In the genomic region with DNA sequence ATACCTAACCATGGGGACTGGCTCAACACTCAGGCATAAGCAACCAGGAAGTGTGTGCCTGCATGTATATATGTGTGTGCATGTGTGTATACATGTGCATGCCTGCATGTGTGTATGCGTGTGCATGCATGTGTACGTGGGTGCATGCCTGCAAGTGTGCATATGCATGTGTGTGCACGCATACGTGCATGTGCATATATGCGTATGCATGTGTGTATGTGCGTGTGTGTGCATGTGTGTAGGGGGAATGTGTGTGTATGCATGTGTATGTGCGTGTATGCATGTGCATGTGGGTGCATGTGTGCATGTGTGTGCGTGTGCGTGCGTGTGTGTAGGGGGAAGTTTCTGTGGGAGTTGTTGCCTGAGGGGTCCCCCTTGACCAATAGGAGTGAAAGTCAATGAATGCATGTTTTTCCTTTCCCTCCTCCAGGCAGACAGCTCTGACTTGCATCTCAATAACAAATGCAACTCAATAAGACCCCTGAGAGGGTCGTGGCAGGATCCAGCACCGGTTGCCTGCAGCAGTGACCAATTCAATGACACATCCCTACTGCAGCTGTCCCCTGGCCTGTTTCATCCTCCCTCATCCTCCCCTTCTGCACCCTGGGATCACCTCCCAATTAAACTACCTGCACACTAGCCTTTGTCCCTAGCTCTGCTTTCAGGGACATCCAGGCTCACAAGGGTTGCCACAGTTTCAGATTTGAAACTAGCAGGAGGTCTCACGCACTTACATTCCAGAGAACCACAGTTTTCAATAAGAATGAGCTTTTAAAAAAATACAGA, we compare ENCODE assay signal across 26 cellular contexts. TPM values are rescaled to one million over a fixed set of nuclear protein-coding genes. Genes with fewer than 3 reads are reported as not detected.
DNase-seq lines count a peak whose midpoint lies in the region; ATAC-seq, FAIRE-seq and TF ChIP-seq lines count a peak whose summit lies in the region.
"Had no signal": no experiment of that assay in that cellular context is flagged by ENCODE, and none has a peak within 500 bp of the region (broad histone marks: within the 10 kb centered on the region; RNA-seq: fewer than 3 reads in every experiment).

No MANE protein-coding gene starts in this region.

- H2BK20ac ChIP-seq in IMR-90 (ENCODE audit: low read depth, low read length), result no peak overlapping the region
- H2BK20ac ChIP-seq in H1 (ENCODE audit: low read length), result peak overlapping the region; percentile 9; the same call in 1 of the 2 replicates

- WGBS in IMR-90 (ENCODE audit: extremely low coverage in 2 of 2, insufficient read length in 1 of 2), 2 experiments, result 59% methylated on average over 6 of the region's 13 CpGs; no CpG with 5 or more reads in 1 of the 2 experiments
- WGBS in H1 (ENCODE audit: extremely low coverage in 1 of 2, insufficient coverage in 1 of 2, insufficient read length in 1 of 2, insufficient replicate concordance in 2 of 2, low coverage in 1 of 2, low lambda C conversion rate in 2 of 2, missing lambda C conversion rate in 1 of 2), 2 experiments, result 59% methylated on average over 13 of the region's 13 CpGs; no CpG with 5 or more reads in 1 of the 2 experiments
- WGBS in transverse colon (ENCODE audit: low coverage in 1 of 2), 2 donors, result 78 to 87% methylated on average over 1 to 13 of the region's 13 CpGs

- H3K9me3 ChIP-seq in IMR-90 (ENCODE audit: control insufficient read depth, insufficient read depth, low read length), result no peaks in the 10 kb centered on the region
- peaks cover 0 to 5% of the 10 kb centered on the region in 2 experiments; a peak in 1 of 4 replicates for H3K9me3 ChIP-seq in H1 (ENCODE audit: insufficient read depth in 2 of 2, low read depth in 1 of 2, low read length in 1 of 2)
- H3K9me3 ChIP-seq in transverse colon, result no peaks in the 10 kb centered on the region
- H3K9me3 ChIP-seq: Peyer's patch had no signal

- TF ChIP-seq RAD21 in IMR-90 (IDR thresholded peaks at IDR 0.05; ENCODE audit: low read length), result no peak
- TF ChIP-seq RAD21 in H1 (IDR thresholded peaks at IDR 0.05 in 1 of 2, conservative IDR thresholded peaks at IDR 0.05 in 1 of 2; ENCODE audit: low read depth in 2 of 2, low read length in 2 of 2), result no peak

- in situ Hi-C loops in IMR-90 (cut with MboI; ENCODE audit: low sequenced_read_pairs) (no loop called here), transverse colon (cut with MboI; ENCODE audit: low pct_ligation_motif_present in 1 of 4, low pct_unique_long_range_greater_than_20kb in 1 of 4, low sequenced_read_pairs in 3 of 4) (loop anchor here in 1 of 4 donors (25.0 kb wide), 1 partner anchor 268 kb away; no protein-coding TSS in a partner anchor)

- no peak overlapping the region for H4K8ac ChIP-seq in IMR-90 (ENCODE audit: low read depth in 2 of 2, low read length in 2 of 2)
- H4K8ac ChIP-seq in H1 (ENCODE audit: extremely low read depth, insufficient read depth, low read length), result no peak overlapping the region

- H3K4me1 Mint-ChIP-seq in GM23338, result peaks cover 34% of the 10 kb centered on the region
- H3K4me1 Mint-ChIP-seq: CD8-positive, alpha-beta memory T cell had no signal

- no peak overlapping the region for H3K23ac ChIP-seq in IMR-90 (ENCODE audit: low read depth, low read length)
- no peak overlapping the region for H3K23ac ChIP-seq in H1 (ENCODE audit: insufficient read length)

- H3K79me2 ChIP-seq in GM23338 (replicated peaks; ENCODE audit: insufficient read depth), result no peaks in the 10 kb centered on the region
- H3K79me2 ChIP-seq in H1 (ENCODE audit: control insufficient read depth in 1 of 2, insufficient read depth in 2 of 2, low read length in 2 of 2), result no peaks in the 10 kb centered on the region

- no peak overlapping the region for H3K4me3 ChIP-seq in GM23338
- H3K4me3 ChIP-seq in IMR-90 (ENCODE audit: insufficient read depth, low read depth, low read length), result no peak overlapping the region
- 0 out of 8 replicates have a peak overlapping the region, but pooled peaks of 1 of the 4 experiments have one; percentile 2 for H3K4me3 ChIP-seq in H1 (ENCODE audit: extremely low read depth in 1 of 4, insufficient read depth in 2 of 4, low read depth in 3 of 4, low read length in 4 of 4)
- H3K4me3 ChIP-seq in transverse colon, result no peak overlapping the region
- H3K4me3 ChIP-seq: Peyer's patch had no signal

- H4K91ac ChIP-seq in IMR-90 (ENCODE audit: insufficient read depth, low read depth, low read length), result no peak overlapping the region
- H4K91ac ChIP-seq in H1 (replicated peaks; ENCODE audit: insufficient read length, low read length), result peak overlapping the region; percentile 68

- H2BK12ac ChIP-seq in H1 (ENCODE audit: low read depth, low read length), result peak overlapping the region; percentile 86

- peaks cover 6% of the 10 kb centered on the region for H3F3A ChIP-seq in GM23338 (replicated peaks; ENCODE audit: low read depth)

- H2BK5ac ChIP-seq in IMR-90 (ENCODE audit: low read depth, low read length, poor library complexity, severe bottlenecking) (no peak overlapping the region), H1 (ENCODE audit: low read depth, low read length) (peak overlapping the region; percentile 95)

- peak; percentile 24 for FAIRE-seq in H1 (lab: Jason Lieb, UNC)
- FAIRE-seq: GM19239 had no signal

- peaks cover 13% of the 10 kb centered on the region for H3K4me1 ChIP-seq in GM23338 (ENCODE audit: insufficient read depth)
- no peaks in the 10 kb centered on the region for H3K4me1 ChIP-seq in IMR-90 (ENCODE audit: control insufficient read depth, insufficient read depth, low read length)
- peaks cover 4 to 13% (median 9%) of the 10 kb centered on the region in 4 experiments for H3K4me1 ChIP-seq in H1 (replicated peaks in 1 of 4; ENCODE audit: control insufficient read depth in 3 of 4, insufficient read depth in 4 of 4, low read length in 3 of 4)
- H3K4me1 ChIP-seq in transverse colon, result no peaks in the 10 kb centered on the region
- H3K4me1 ChIP-seq: Peyer's patch had no signal

- no peak overlapping the region for H3K4me3 Mint-ChIP-seq in GM23338
- H3K4me3 Mint-ChIP-seq: CD8-positive, alpha-beta memory T cell had no signal

- H3K56ac ChIP-seq in IMR-90 (ENCODE audit: extremely low read depth, insufficient read depth, low read length), result no peak overlapping the region
- no peak overlapping the region for H3K56ac ChIP-seq in H1 (replicated peaks; ENCODE audit: insufficient read length, low read depth, low read length)

- H3K36me3 Mint-ChIP-seq in GM23338 (ENCODE audit: low read depth), result peaks cover 16% of the 10 kb centered on the region
- H3K36me3 Mint-ChIP-seq: CD8-positive, alpha-beta memory T cell had no signal

- H3K4me2 ChIP-seq in GM23338 (peak overlapping the region; percentile 36; the same call in 1 of the 2 replicates), IMR-90 (ENCODE audit: low read depth, low read length) (no peak overlapping the region), H1 (ENCODE audit: insufficient read depth in 1 of 2, low read depth in 2 of 2, low read length in 2 of 2) (peak overlapping the region; percentile 45 to 54)

- CTCF ChIA-PET in IMR-90 (lab: Yijun Ruan, JAX) (no interaction called here), H1 (lab: Charles Lee; ENCODE audit: partially characterized antibody) (interaction anchor here (0.6 to 1.2 kb wide), 3 partner anchors 34 to 1074 kb away, joined by 3 read pairs; no protein-coding TSS in a partner anchor)

- H2BK120ac ChIP-seq in IMR-90 (ENCODE audit: low read depth, low read length) (no peak overlapping the region), H1 (replicated peaks; ENCODE audit: low read depth, low read length) (peak overlapping the region; percentile 80)

- no peak overlapping the region for H3K18ac ChIP-seq in IMR-90 (ENCODE audit: low read depth, low read length)
- H3K18ac ChIP-seq in H1 (ENCODE audit: extremely low read depth, low read length), result peak overlapping the region; percentile 84

- no peak overlapping the region for H2AK5ac ChIP-seq in IMR-90 (ENCODE audit: low read depth, low read length)
- H2AK5ac ChIP-seq in H1 (ENCODE audit: low read depth, low read length), result peak overlapping the region; percentile 95

- intact Hi-C loops in IMR-90 (cut with micrococcal nuclease) (no loop called here), transverse colon (cut with DNase I; ENCODE audit: low total_unique reads) (no loop called here)

- peaks cover 12% of the 10 kb centered on the region for H3K23me2 ChIP-seq in H1 (ENCODE audit: low read depth, low read length)

- no peak for TF ChIP-seq CTCF in GM23338 (conservative IDR thresholded peaks at IDR 0.05; ENCODE audit: low read depth in 2 of 2)
- TF ChIP-seq CTCF in IMR-90 (conservative IDR thresholded peaks at IDR 0.05; ENCODE audit: low read depth, low read length), result no peak
- no peak for TF ChIP-seq CTCF in H1 (IDR thresholded peaks at IDR 0.05; ENCODE audit: control extremely low read depth in 1 of 3, insufficient read depth in 1 of 3, low read depth in 1 of 3, low read length in 3 of 3)
- TF ChIP-seq CTCF in transverse colon (IDR thresholded peaks at IDR 0.05), result no peak

- H2BK15ac ChIP-seq in IMR-90 (ENCODE audit: low read depth, low read length) (no peak overlapping the region), H1 (ENCODE audit: low read length) (peak overlapping the region; percentile 73)

- H3K4ac ChIP-seq in IMR-90 (ENCODE audit: low read depth, low read length), result no peak overlapping the region
- H3K4ac ChIP-seq in H1 (replicated peaks; ENCODE audit: insufficient read length, low read depth, low read length), result peak overlapping the region; percentile 90

- 0 out of 2 replicates have a peak, but pooled peaks cover 3% of the 10 kb centered on the region for H3K9me2 ChIP-seq in GM23338 (ENCODE audit: insufficient read depth)

- H2AFZ ChIP-seq in GM23338 (no peak overlapping the region), IMR-90 (replicated peaks; ENCODE audit: low read length, poor library complexity) (peak overlapping the region; percentile 14), H1 (ENCODE audit: low read length) (no peak overlapping the region)

- dilution Hi-C loops in IMR-90 (cut with HindIII; ENCODE audit: low sequenced_read_pairs, unreplicated experiment), result no loop called here

- ATAC-seq in GM23338 (peak; percentile 88), IMR-90 (ENCODE audit: low read depth) (no peak), GM21717 (IDR thresholded peaks at IDR 0.05; ENCODE audit: unreplicated experiment) (no peak)
- ATAC-seq: SK-N-SH treated with all-trans-retinoic acid at 6 μM for 48 hours had no signal

- H4K5ac ChIP-seq in IMR-90 (ENCODE audit: low read depth, low read length), result no peak overlapping the region
- H4K5ac ChIP-seq in H1 (ENCODE audit: insufficient read length, low read depth, low read length), result no peak overlapping the region

- DNase-seq in GM23338 (ENCODE audit: low spot score) (peak; percentile 56), IMR-90 (no peak), H1 (ENCODE audit: low read depth in 1 of 2, low spot score in 2 of 2) (no peak), iPS-NIHi7 (ENCODE audit: extremely low spot score) (peak; percentile 18), DMS 273 (lab: John Stamatoyannopoulos, UW; ENCODE audit: unreplicated experiment) (no peak), NCI-H187 (lab: John Stamatoyannopoulos, UW) (no peak), transverse colon (no peak)
- DNase-seq: AML-193; C1 segment of cervical spinal cord; Calu3; CD8-positive, alpha-beta memory T cell; DMS53; GF-D8; HCEC 1CT; KG1; MV-4-11; NCI-H1105 treated with DMSO at 0.1 percent for 48 hours; NCI-H1694; NCI-H2081 treated with DMSO at 0.1 percent for 48 hours; NCI-H2171 treated with DMSO at 0.1 percent for 48 hours; NCI-H524 treated with DMSO at 0.1 percent for 48 hours; NCI-H82; Peyer's patch had no signal

- H3K27me3 ChIP-seq in GM23338 (ENCODE audit: insufficient read depth) (no peaks in the 10 kb centered on the region), IMR-90 (ENCODE audit: control insufficient read depth, insufficient read depth, low read length) (peaks cover 3% of the 10 kb centered on the region; the same call in 1 of the 2 replicates), H1 (replicated peaks in 1 of 4; ENCODE audit: control insufficient read depth in 3 of 4, extremely low read depth in 1 of 4, insufficient read depth in 3 of 4, low read length in 3 of 4) (no peaks in the 10 kb centered on the region), transverse colon (no peaks in the 10 kb centered on the region)
- H3K27me3 ChIP-seq: Peyer's patch had no signal

- H3K27ac ChIP-seq in GM23338 (ENCODE audit: low read depth), result no peak overlapping the region
- no peak overlapping the region for H3K27ac ChIP-seq in IMR-90 (ENCODE audit: insufficient read depth, low read length)
- peak overlapping the region; percentile 49; the same call in 1 of the 2 replicates for H3K27ac ChIP-seq in H1 (ENCODE audit: low read depth, low read length)
- H3K27ac ChIP-seq in transverse colon, result no peak overlapping the region
- H3K27ac ChIP-seq: Peyer's patch had no signal

- no peak for TF ChIP-seq EP300 in H1 (IDR thresholded peaks at IDR 0.05; ENCODE audit: borderline replicate concordance in 1 of 2, low read depth in 2 of 2, low read length in 2 of 2)
- no peak for TF ChIP-seq EP300 in transverse colon (IDR thresholded peaks at IDR 0.05; ENCODE audit: low read depth)

- H4K20me1 ChIP-seq in GM23338 (replicated peaks; ENCODE audit: insufficient read depth), result no peaks in the 10 kb centered on the region
- H4K20me1 ChIP-seq in IMR-90 (ENCODE audit: insufficient read depth, low read length), result no peaks in the 10 kb centered on the region
- peaks cover 0 to 5% of the 10 kb centered on the region in 2 experiments for H4K20me1 ChIP-seq in H1 (replicated peaks in 1 of 2; ENCODE audit: control insufficient read depth in 1 of 2, insufficient read depth in 2 of 2, low read length in 2 of 2)

- H2AK9ac ChIP-seq in IMR-90 (replicated peaks; ENCODE audit: low read depth, low read length, poor library complexity), result no peak overlapping the region

- no peak for TF ChIP-seq POLR2A in IMR-90 (IDR thresholded peaks at IDR 0.05; ENCODE audit: low read depth, low read length)
- TF ChIP-seq POLR2A in H1 (IDR thresholded peaks at IDR 0.05; ENCODE audit: control extremely low read depth in 1 of 2, low read depth in 2 of 2, low read length in 2 of 2), result no peak
- TF ChIP-seq POLR2A in transverse colon (IDR thresholded peaks at IDR 0.05), result no peak

- H3K14ac ChIP-seq in IMR-90 (replicated peaks; ENCODE audit: low read depth, low read length), result no peak overlapping the region
- H3K14ac ChIP-seq in H1 (ENCODE audit: insufficient read length), result no peak overlapping the region

- peak overlapping the region; percentile 64 for H3K27ac Mint-ChIP-seq in GM23338
- H3K27ac Mint-ChIP-seq: CD8-positive, alpha-beta memory T cell had no signal

- POLR2A ChIA-PET in IMR-90 (lab: Charles Lee; ENCODE audit: unreplicated experiment), result no interaction called here
- POLR2A ChIA-PET in H1 (lab: Charles Lee; ENCODE audit: partially characterized antibody), result interaction anchor here (1.1 to 1.4 kb wide), 3 partner anchors 15 to 206 kb away, joined by 3 read pairs; no protein-coding TSS in a partner anchor

- H3K79me1 ChIP-seq in IMR-90 (ENCODE audit: low read depth in 1 of 2, low read length in 2 of 2), result no peaks in the 10 kb centered on the region
- no peaks in the 10 kb centered on the region for H3K79me1 ChIP-seq in H1 (ENCODE audit: low read depth, low read length)

- peaks cover 2% of the 10 kb centered on the region for H3K27me3 Mint-ChIP-seq in GM23338 (ENCODE audit: insufficient read depth, low read depth, poor library complexity)

- no peaks in the 10 kb centered on the region for H3K9me1 ChIP-seq in IMR-90 (ENCODE audit: insufficient read depth, low read length)

- peaks cover 15% of the 10 kb centered on the region for H3K9me3 Mint-ChIP-seq in GM23338

- H3K36me3 ChIP-seq in GM23338 (ENCODE audit: insufficient read depth) (no peaks in the 10 kb centered on the region), IMR-90 (ENCODE audit: control insufficient read depth, insufficient read depth, low read length) (no peaks in the 10 kb centered on the region), H1 (ENCODE audit: control insufficient read depth in 2 of 4, insufficient read depth in 4 of 4, low read length in 3 of 4) (no peaks in the 10 kb centered on the region), transverse colon (no peaks in the 10 kb centered on the region)
- H3K36me3 ChIP-seq: Peyer's patch had no signal

- H3K9ac ChIP-seq in IMR-90 (ENCODE audit: low read depth, low read length) (no peak overlapping the region), H1 (replicated peaks in 1 of 4; ENCODE audit: extremely low read depth in 1 of 4, low read depth in 3 of 4, low read length in 3 of 4) (no peak overlapping the region; a peak in 1 of 7 replicates)

- no TSS peak for BruUV-seq in IMR-90 (replicated peaks; lab: Mats Ljungman, UMichigan)

RNA-seq across cellular contexts. Expression of a gene that starts 27.0 kb away (rescaled TPM):
- total RNA-seq in GM23338 (2014; rRNA removed; shearing (Covaris generic)), result 7.9 and 8.7 TPM in 2 replicates
- polyA plus RNA-seq in GM23338 (2016; fragmentation: Nextera tagmentation; extraction: Ambion mirVana), result 0.47 and 0.99 TPM in 2 replicates
- total RNA-seq in IMR-90 (2012; rRNA removed), result 3.6 and 4.4 TPM in 2 replicates
- polyA plus RNA-seq in IMR-90 (2012; rRNA removed), result 3.9 and 4.8 TPM in 2 replicates
- 2.1 and 4.9 TPM in 2 replicates for polyA plus RNA-seq in IMR-90 (2012; cell fraction: cytosol; rRNA removed)
- 5.1 and 9.6 TPM in 2 replicates for polyA plus RNA-seq in IMR-90 (2012; cell fraction: nucleus; rRNA removed; ENCODE audit: low replicate concordance)
- 7.1 and 8.6 TPM in 2 replicates for total RNA-seq in H1 (2021; fragmentation: NEBNext Ultra II Directional; extraction: Animal tissue kit (Norgen Biotek cat#: 25700))
- 4.8 and 6.9 TPM in 2 replicates for polyA plus RNA-seq in H1 (2011; rRNA removed)
- polyA plus RNA-seq in H1 (2011; cell fraction: cytosol; rRNA removed), result 4.2 TPM
- 7.7 TPM for polyA plus RNA-seq in H1 (2011; cell fraction: nucleus; rRNA removed)
- 6.2 to 7.5 TPM (median 7.1 TPM) in 4 replicates for polyA plus RNA-seq in H1 (2012, experiment 1 of 2)
- polyA plus RNA-seq in H1 (2012, experiment 2 of 2), result 5.9 TPM
- 5.1 TPM for polyA plus RNA-seq in H1 (2013, experiment 1 of 2)
- 4.7 TPM for polyA plus RNA-seq in H1 (2013, experiment 2 of 2)
- 3.8 and 4.1 TPM in 2 replicates for polyA minus RNA-seq in H1 (2011; rRNA and poly(A)+ RNA removed)
- 12.2 TPM for polyA minus RNA-seq in H1 (2011; cell fraction: cytosol; rRNA and poly(A)+ RNA removed)
- 16.8 TPM for polyA minus RNA-seq in H1 (2011; cell fraction: nucleus; rRNA and poly(A)+ RNA removed)
- total RNA-seq in transverse colon, result 10 to 100 TPM in 2 of 4 donors, 1 to 10 TPM in 2; 8.6 to 14.9 (median 10.6) TPM
- polyA plus RNA-seq: CD8-positive, alpha-beta memory T cell had no signal

Comparison
In these comparisons a context has a peak if more than half of its experiments do, and no peak if none do; other contexts are left out.
1. DNase-seq: peak in GM23338 (single experiment) and iPS-NIHi7 (single experiment); none in IMR-90 (single experiment), H1 (0 of 2), DMS 273 (single experiment), NCI-H187 (0 of 2) and transverse colon (single experiment).